In genomic region chr1:156492013-156492590, GRCh38 we compare ENCODE assay signal across 11 cellular contexts. TPM values are rescaled to one million over a fixed set of nuclear protein-coding genes. Genes with fewer than 3 reads are reported as not detected.
DNase-seq lines count a peak whose midpoint lies in the region; ATAC-seq and TF ChIP-seq lines count a peak whose summit lies in the region.
"Had no signal": no experiment of that assay in that cellular context is flagged by ENCODE, and none has a peak within 500 bp of the region (broad histone marks: within the 10 kb centered on the region; RNA-seq: fewer than 3 reads in every experiment).

No MANE protein-coding gene starts in this region.

- TF ChIP-seq EP300 in stomach (IDR thresholded peaks at IDR 0.05): no peak

- TF ChIP-seq POLR2A in stomach (IDR thresholded peaks at IDR 0.05): no peak

- CTCF ChIA-PET in T-cell (lab: Charles Lee): interaction anchor here in 1 of 2 donors (1.6 kb wide), 1 partner anchor 9 kb away, joined by 6 read pairs; the partner anchor contains the start of gene MEF2D

- no peaks in the 10 kb centered on the region for H3K9me2 ChIP-seq in GM23338 (ENCODE audit: insufficient read depth)

- H3K79me2 ChIP-seq in GM23338 (replicated peaks; ENCODE audit: insufficient read depth): peaks cover 76% of the 10 kb centered on the region

- no peaks in the 10 kb centered on the region; the same call in 1 of the 2 replicates for H3K36me3 ChIP-seq in GM23338 (ENCODE audit: insufficient read depth)
- H3K36me3 ChIP-seq in stomach: peaks cover 0 to 18% (median 2%) of the 10 kb centered on the region in 4 donors

- H3K36me3 Mint-ChIP-seq in GM23338 (ENCODE audit: low read depth) (peaks cover 6% of the 10 kb centered on the region; the same call in 2 of the 3 replicates), T-cell (peaks cover 21% of the 10 kb centered on the region), glutamatergic neuron (ENCODE audit: unreplicated experiment) (no peaks in the 10 kb centered on the region)
- peaks cover 19% of the 10 kb centered on the region for H3K36me3 Mint-ChIP-seq in T-helper 2 cell treated with Interferon-gamma antibody and Interleukin-4, amounts not matched to agents 5 μg/mL and 100 μg/mL, for 36 hours (ENCODE audit: low read depth)

- TF ChIP-seq CTCF in GM23338 (conservative IDR thresholded peaks at IDR 0.05; ENCODE audit: low read depth in 2 of 2): no peak
- no peak for TF ChIP-seq CTCF in glutamatergic neuron (IDR thresholded peaks at IDR 0.05; ENCODE audit: partially characterized antibody, unreplicated experiment)
- no peak for TF ChIP-seq CTCF in stomach (IDR thresholded peaks at IDR 0.05)

- H3K4me2 ChIP-seq in GM23338: no peak overlapping the region

- intact Hi-C loops in stomach (cut with DNase I; ENCODE audit: low total_unique reads): no loop called here

- H2AFZ ChIP-seq in GM23338: no peak overlapping the region
- H2AFZ ChIP-seq: PC-9 had no signal

- POLR2A ChIA-PET in T-cell (lab: Charles Lee): interaction anchor here in 1 of 2 donors (0.6 kb wide), 1 partner anchor 145 kb away, joined by 4 read pairs; no protein-coding TSS in a partner anchor

- no peaks in the 10 kb centered on the region for H3F3A ChIP-seq in GM23338 (replicated peaks; ENCODE audit: low read depth)

- peaks cover 14% of the 10 kb centered on the region for H3K27me3 Mint-ChIP-seq in GM23338 (ENCODE audit: insufficient read depth, low read depth, poor library complexity)
- no peaks in the 10 kb centered on the region for H3K27me3 Mint-ChIP-seq in T-cell
- peaks cover 25% of the 10 kb centered on the region for H3K27me3 Mint-ChIP-seq in glutamatergic neuron (ENCODE audit: unreplicated experiment)
- no peaks in the 10 kb centered on the region for H3K27me3 Mint-ChIP-seq in T-helper 2 cell treated with Interferon-gamma antibody and Interleukin-4, amounts not matched to agents 5 μg/mL and 100 μg/mL, for 36 hours (ENCODE audit: low read depth)

- H3K9me3 Mint-ChIP-seq in GM23338: no peaks in the 10 kb centered on the region; the same call in 2 of the 3 replicates
- H3K9me3 Mint-ChIP-seq in T-cell: no peaks in the 10 kb centered on the region
- peaks cover 40% of the 10 kb centered on the region for H3K9me3 Mint-ChIP-seq in glutamatergic neuron (ENCODE audit: unreplicated experiment)
- no peaks in the 10 kb centered on the region for H3K9me3 Mint-ChIP-seq in T-helper 2 cell treated with Interferon-gamma antibody and Interleukin-4, amounts not matched to agents 5 μg/mL and 100 μg/mL, for 36 hours

- DNase-seq in GM23338 (ENCODE audit: low spot score) (no peak), T-cell (no peak), glutamatergic neuron (no peak), stomach (no peak), NCI-H1105 treated with DMSO at 0.1 percent for 48 hours (lab: John Stamatoyannopoulos, UW) (no peak), pons (ENCODE audit: low spot score) (no peak)
- DNase-seq in T-helper 2 cell treated with Interferon-gamma antibody and Interleukin-4, amounts not matched to agents 5 μg/mL and 100 μg/mL, for 36 hours (ENCODE audit: low spot score): no peak
- DNase-seq: activated CD4-positive, alpha-beta T cell treated with anti-CD3 and anti-CD28 coated beads for 1 hour; PC-9; stimulated activated naive CD4-positive, alpha-beta T cell had no signal

- H3K27ac ChIP-seq in GM23338 (ENCODE audit: low read depth) (0 out of 2 replicates have a peak overlapping the region, but pooled peaks have one; percentile 19), stomach (peak overlapping the region in 4 of 5 donors; percentile 68 to 99 (median 74))
- H3K27ac ChIP-seq: PC-9 had no signal

- H3K4me1 ChIP-seq in GM23338 (ENCODE audit: insufficient read depth) (peaks cover 65% of the 10 kb centered on the region), stomach (peaks cover 95 to 100% (median 100%) of the 10 kb centered on the region in 4 donors)

- peaks cover 87% of the 10 kb centered on the region for H3K4me1 Mint-ChIP-seq in GM23338
- H3K4me1 Mint-ChIP-seq in T-cell: peaks cover 100% of the 10 kb centered on the region in 3 donors
- peaks cover 80% of the 10 kb centered on the region for H3K4me1 Mint-ChIP-seq in glutamatergic neuron (ENCODE audit: low read depth, unreplicated experiment)
- peaks cover 72% of the 10 kb centered on the region for H3K4me1 Mint-ChIP-seq in T-helper 2 cell treated with Interferon-gamma antibody and Interleukin-4, amounts not matched to agents 5 μg/mL and 100 μg/mL, for 36 hours (ENCODE audit: low read depth)

- H3K9me3 ChIP-seq in stomach: no peaks in the 10 kb centered on the region

- no peak overlapping the region for H3K4me3 ChIP-seq in GM23338
- H3K4me3 ChIP-seq in stomach: peak overlapping the region in 2 of 4 donors; percentile 5 to 28
- H3K4me3 ChIP-seq: PC-9 had no signal

- H3K27me3 ChIP-seq in GM23338 (ENCODE audit: insufficient read depth) (no peaks in the 10 kb centered on the region), stomach (no peaks in the 10 kb centered on the region)

- peaks cover 13% of the 10 kb centered on the region; the same call in 1 of the 2 replicates for H4K20me1 ChIP-seq in GM23338 (replicated peaks; ENCODE audit: insufficient read depth)

- H3K4me3 Mint-ChIP-seq in GM23338: no peak overlapping the region; the same call in 2 of the 3 replicates
- H3K4me3 Mint-ChIP-seq in T-cell: peak overlapping the region; percentile 38 to 82 (median 58)
- peak overlapping the region; percentile 83 for H3K4me3 Mint-ChIP-seq in glutamatergic neuron (ENCODE audit: unreplicated experiment)
- no peak overlapping the region for H3K4me3 Mint-ChIP-seq in T-helper 2 cell treated with Interferon-gamma antibody and Interleukin-4, amounts not matched to agents 5 μg/mL and 100 μg/mL, for 36 hours

- ATAC-seq in GM23338: no peak
- ATAC-seq in T-cell (replicated peaks in 1 of 4): no peak
- no peak for ATAC-seq in SK-N-SH treated with all-trans-retinoic acid at 6 μM for 48 hours

- H3K27ac Mint-ChIP-seq in GM23338 (no peak overlapping the region), T-cell (peak overlapping the region; percentile 92), glutamatergic neuron (ENCODE audit: unreplicated experiment) (peak overlapping the region; percentile 100)
- H3K27ac Mint-ChIP-seq in T-helper 2 cell treated with Interferon-gamma antibody and Interleukin-4, amounts not matched to agents 5 μg/mL and 100 μg/mL, for 36 hours: no peak overlapping the region

- WGBS in stomach, 5 donors: 69 to 85% (median 84%) methylated on average over 4 to 6 of the region's 6 CpGs

TF ChIP-seq in GM23338, 12 proteins besides CTCF, POLR2A, EP300 and RAD21 (continues in another document):
- no peak for TF ChIP-seq REST (IDR thresholded peaks at IDR 0.05; ENCODE audit: unreplicated experiment)

TF ChIP-seq in SK-N-SH treated with all-trans-retinoic acid at 6 μM for 48 hours, 23 proteins besides CTCF, POLR2A, EP300 and RAD21 (continues in another document):
- no peak for TF ChIP-seq TSHZ2 (CRISPR knock-in tag; IDR thresholded peaks at IDR 0.05)
- no peak for TF ChIP-seq POU6F1 (CRISPR knock-in tag; IDR thresholded peaks at IDR 0.05; ENCODE audit: borderline replicate concordance, low read depth)
- no peak for TF ChIP-seq SNAI2 (CRISPR knock-in tag; IDR thresholded peaks at IDR 0.05)
- TF ChIP-seq ISL1 (CRISPR knock-in tag; IDR thresholded peaks at IDR 0.05): no peak
- TF ChIP-seq OSR1 (CRISPR knock-in tag; IDR thresholded peaks at IDR 0.05): no peak
- no peak for TF ChIP-seq TCF4 (CRISPR knock-in tag; IDR thresholded peaks at IDR 0.05; ENCODE audit: borderline replicate concordance)

RNA-seq across cellular contexts. Expression of gene MEF2D, which starts 8.5 kb away (rescaled TPM):
- total RNA-seq in GM23338 (2014; rRNA removed; shearing (Covaris generic)): 9.7 and 15.5 TPM in 2 replicates
- polyA plus RNA-seq in GM23338 (2016; fragmentation: Nextera tagmentation; extraction: Ambion mirVana): 10.4 and 10.6 TPM in 2 replicates
- 100 to 1,000 TPM in 2 of 5 donors, 10 to 100 TPM in 3; 60.7 to 133 (median 79.3) TPM for total RNA-seq in T-cell
- total RNA-seq in glutamatergic neuron (ENCODE audit: unreplicated experiment): 50.0 TPM
- 100 to 1,000 TPM in 1 of 5 donors, 10 to 100 TPM in 4; 14.3 to 136 (median 62.5) TPM for total RNA-seq in stomach
- polyA plus RNA-seq in stomach: 10 to 100 TPM in 2 of 3 donors, 1 to 10 TPM in 1; 7.7 to 15.6 (median 14.5) TPM

Comparison
In these comparisons a context has a peak if more than half of its experiments do, and no peak if none do; other contexts are left out.
1. H3K27ac Mint-ChIP-seq: peak in T-cell (2 of 2) and glutamatergic neuron (single experiment); none in GM23338 (single experiment) and T-helper 2 cell treated with Interferon-gamma antibody and Interleukin-4, amounts not matched to agents 5 μg/mL and 100 μg/mL, for 36 hours (single experiment).
2. H3K4me3 Mint-ChIP-seq: peak in T-cell (3 of 3) and glutamatergic neuron (single experiment); none in GM23338 (single experiment) and T-helper 2 cell treated with Interferon-gamma antibody and Interleukin-4, amounts not matched to agents 5 μg/mL and 100 μg/mL, for 36 hours (single experiment).